9 cellular contexts compared by ENCODE assay signal in the genomic region with DNA sequence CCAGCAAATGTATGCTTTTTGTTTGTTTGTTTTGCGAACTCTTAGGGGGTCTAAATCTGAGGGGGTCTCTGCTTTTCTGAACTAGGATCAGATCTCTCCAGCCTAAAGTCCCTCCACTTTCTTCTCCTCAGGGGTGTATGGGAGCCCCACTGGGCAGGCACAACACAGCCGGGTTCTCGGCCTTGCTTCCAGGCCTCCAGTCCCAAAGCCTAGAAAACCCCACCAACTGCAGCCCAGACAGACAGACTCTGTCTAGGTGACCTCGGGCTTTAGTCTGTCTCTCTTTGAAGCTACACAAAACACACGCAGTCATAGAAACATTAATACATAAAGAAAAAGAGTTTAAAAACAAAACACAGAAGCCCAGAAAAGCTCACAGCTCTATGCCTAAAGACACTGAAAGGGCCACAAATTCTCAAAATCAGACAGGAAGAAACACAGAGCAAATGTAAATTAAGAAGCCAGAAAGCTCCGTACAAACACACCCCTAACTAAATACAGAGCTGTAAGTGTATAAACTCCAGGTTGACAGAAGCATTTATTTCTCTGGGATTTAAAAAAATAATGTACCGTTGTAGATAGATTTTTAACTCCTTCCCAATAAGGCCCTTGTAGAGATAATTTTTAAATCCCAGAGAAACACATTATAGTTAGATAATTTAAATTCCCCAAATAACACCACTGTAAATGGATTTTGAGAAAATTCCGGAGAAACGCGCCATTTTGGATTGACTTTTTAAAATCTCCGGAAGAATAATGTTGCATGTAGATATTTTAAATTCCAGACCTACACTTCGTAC. TPM values are rescaled to one million over a fixed set of nuclear protein-coding genes. Genes with fewer than 3 reads are reported as not detected.
A peak's percentile ranks its signal among the peaks of the same experiment; 100 is the strongest.
DNase-seq lines count a peak whose midpoint lies in the region; ATAC-seq and TF ChIP-seq lines count a peak whose summit lies in the region.
"Had no signal": no experiment of that assay in that cellular context is flagged by ENCODE, and none has a peak within 500 bp of the region (broad histone marks: within the 10 kb centered on the region; RNA-seq: fewer than 3 reads in every experiment).

No MANE protein-coding gene starts in this region.

- H3K4me1 Mint-ChIP-seq in Calu3 (ENCODE audit: low read depth, unreplicated experiment) (peaks cover 16% of the 10 kb centered on the region), chondrocyte (ENCODE audit: low read depth) (peaks cover 19% of the 10 kb centered on the region), nephron (peaks cover 34% of the 10 kb centered on the region)

- peaks cover 3% of the 10 kb centered on the region for H3K9me3 Mint-ChIP-seq in Calu3 (ENCODE audit: low read depth, unreplicated experiment)
- H3K9me3 Mint-ChIP-seq in chondrocyte (ENCODE audit: low read depth) = no peaks in the 10 kb centered on the region
- peaks cover 3% of the 10 kb centered on the region for H3K9me3 Mint-ChIP-seq in nephron

- no peaks in the 10 kb centered on the region for H3K9me3 ChIP-seq in upper lobe of right lung
- H3K9me3 ChIP-seq: right lobe of liver had no signal

- H3K27me3 ChIP-seq in upper lobe of right lung = peaks cover 91% of the 10 kb centered on the region

- no peak for DNase-seq in Calu3
- DNase-seq in LNCaP clone FGC (ENCODE audit: low read depth) = no peak
- peak; percentile 28 for DNase-seq in chondrocyte (ENCODE audit: low spot score)
- DNase-seq in NCI-H2029 (lab: John Stamatoyannopoulos, UW) = no peak
- no peak for DNase-seq in upper lobe of right lung
- no peak for DNase-seq in central memory CD4-positive, alpha-beta T cell

- TF ChIP-seq CTCF in Calu3 (IDR thresholded peaks at IDR 0.05; ENCODE audit: unreplicated experiment) = no peak
- no peak for TF ChIP-seq CTCF in LNCaP clone FGC (IDR thresholded peaks at IDR 0.05; ENCODE audit: control insufficient read depth, extremely low read depth, insufficient read depth)
- TF ChIP-seq CTCF in chondrocyte (IDR thresholded peaks at IDR 0.05) = no peak
- TF ChIP-seq CTCF in nephron (IDR thresholded peaks at IDR 0.05; ENCODE audit: unreplicated experiment in 3 of 3) = no peak
- no peak for TF ChIP-seq CTCF in upper lobe of right lung (IDR thresholded peaks at IDR 0.05)

- intact Hi-C loops in Calu3 (cut with micrococcal nuclease; ENCODE audit: unreplicated experiment) = loop anchor here (5.0 kb wide), 2 partner anchors 95 to 160 kb away; no protein-coding TSS in a partner anchor
- intact Hi-C loops in upper lobe of right lung (cut with DNase I) = no loop called here

- H3K27me3 Mint-ChIP-seq in Calu3 (ENCODE audit: unreplicated experiment) (peaks cover 65% of the 10 kb centered on the region), chondrocyte (ENCODE audit: low read depth) (peaks cover 70% of the 10 kb centered on the region), nephron (ENCODE audit: low read depth) (peaks cover 86% of the 10 kb centered on the region)

- no peak for ATAC-seq in GM18909 (IDR thresholded peaks at IDR 0.05; ENCODE audit: poor library complexity, unreplicated experiment)
- no peak for ATAC-seq in upper lobe of right lung

- H3K27ac Mint-ChIP-seq in Calu3 (ENCODE audit: unreplicated experiment) (peak overlapping the region; percentile 69), chondrocyte (ENCODE audit: unreplicated experiment) (no peak overlapping the region), nephron (peak overlapping the region; percentile 46 to 85 (median 58))

- H3K4me3 ChIP-seq in LNCaP clone FGC (ENCODE audit: low read depth, low read length) (peak overlapping the region; percentile 71), upper lobe of right lung (no peak overlapping the region)

- no peak overlapping the region for H3K27ac ChIP-seq in upper lobe of right lung
- H3K27ac ChIP-seq: right lobe of liver had no signal

- H3K4me1 ChIP-seq in upper lobe of right lung = peaks cover 24% of the 10 kb centered on the region

- H3K36me3 Mint-ChIP-seq in Calu3 (ENCODE audit: insufficient read depth, unreplicated experiment) (peaks cover 50% of the 10 kb centered on the region), chondrocyte (ENCODE audit: low read depth) (peaks cover 9% of the 10 kb centered on the region), nephron (ENCODE audit: low read depth) (peaks cover 7% of the 10 kb centered on the region)

- H3K36me3 ChIP-seq in upper lobe of right lung = no peaks in the 10 kb centered on the region
- H3K36me3 ChIP-seq: right lobe of liver had no signal

- CTCF ChIA-PET in Calu3 (lab: Charles Lee) = interaction anchor here (0.9 kb wide), 1 partner anchor 185 kb away, joined by 3 read pairs; no protein-coding TSS in a partner anchor

- H3K4me3 Mint-ChIP-seq in Calu3 (ENCODE audit: low read depth, unreplicated experiment) = peak overlapping the region; percentile 88
- no peak overlapping the region for H3K4me3 Mint-ChIP-seq in chondrocyte (ENCODE audit: unreplicated experiment)
- peak overlapping the region; percentile 73 to 84 (median 83) for H3K4me3 Mint-ChIP-seq in nephron

- TSS peak; percentile 56 for BruUV-seq in Calu3 (replicated peaks; lab: Mats Ljungman, UMichigan)

RNA-seq across cellular contexts. Expression of gene PITX1, which starts 2.0 kb away (rescaled TPM):
- total RNA-seq in Calu3 (2022) (12.1 and 12.9 TPM in 2 replicates), chondrocyte (0.18 TPM in 1 of 3 replicates, not detected in the others), upper lobe of right lung (not detected)
- total RNA-seq: right lobe of liver had no signal

Comparison
In these comparisons a context has a peak if more than half of its experiments do, and no peak if none do; other contexts are left out.
1. RNA of gene PITX1, which starts 2.0 kb away (total RNA-seq): 12.1 to 12.9 TPM in Calu3; 0.18 TPM in chondrocyte and not detected in upper lobe of right lung (single experiment); every median in the first group is over 10 times any median in the second.